In genomic region chr7:29479606-29480200, GRCh38 we compare ENCODE assay signal across 10 cellular contexts.
A peak's percentile ranks its signal among the peaks of the same experiment; 100 is the strongest.
DNase-seq lines count a peak whose midpoint lies in the region; ATAC-seq, FAIRE-seq and TF ChIP-seq lines count a peak whose summit lies in the region.
"Had no signal": no experiment of that assay in that cellular context is flagged by ENCODE, and none has a peak within 500 bp of the region (broad histone marks: within the 10 kb centered on the region; RNA-seq: fewer than 3 reads in every experiment).

No MANE protein-coding gene starts in this region.

- H3K9me3 ChIP-seq in lung (ENCODE audit: control insufficient read depth in 2 of 2, insufficient read depth in 1 of 2, low read length in 1 of 2): no peaks in the 10 kb centered on the region
- no peaks in the 10 kb centered on the region for H3K9me3 ChIP-seq in small intestine (ENCODE audit: control insufficient read depth, low read depth)

- no peak overlapping the region for H3K4me3 ChIP-seq in fibroblast of mammary gland (ENCODE audit: control insufficient read depth, low read depth, low read length)
- no peak overlapping the region for H3K4me3 ChIP-seq in lung
- H3K4me3 ChIP-seq in small intestine (ENCODE audit: low read depth in 1 of 2, low read length in 2 of 2): peak overlapping the region in 1 of 2 donors; percentile 54

- ATAC-seq in lung (ENCODE audit: insufficient read depth, low FRiP score): peak; percentile 13
- ATAC-seq: HCT116 had no signal

- H3K36me3 ChIP-seq in lung (ENCODE audit: control insufficient read depth in 2 of 2, insufficient read depth in 2 of 2, low read length in 2 of 2) (no peaks in the 10 kb centered on the region), small intestine (ENCODE audit: control insufficient read depth in 2 of 2, insufficient read depth in 2 of 2, low read length in 2 of 2) (no peaks in the 10 kb centered on the region)

- H3K27ac ChIP-seq in lung (ENCODE audit: low read depth in 1 of 2, low read length in 1 of 2) (peak overlapping the region in 1 of 2 donors; percentile 69), small intestine (ENCODE audit: low read depth in 1 of 2, low read length in 1 of 2) (peak overlapping the region; percentile 73 to 91)

- H3K4me1 ChIP-seq in lung (ENCODE audit: control insufficient read depth in 2 of 2, insufficient read depth in 2 of 2, low read length in 2 of 2) (peaks cover 5 to 11% of the 10 kb centered on the region in 2 donors), small intestine (ENCODE audit: control insufficient read depth in 2 of 2, insufficient read depth in 1 of 2, low read depth in 1 of 2, low read length in 1 of 2) (peaks cover 0 to 7% of the 10 kb centered on the region in 2 donors)

- WGBS in lung, 2 donors: 57 to 66% methylated on average over 15 of the region's 15 CpGs
- 16 to 37% (median 30%) methylated on average over 15 of the region's 15 CpGs for WGBS in small intestine, 3 donors

- TF ChIP-seq CTCF in fibroblast of mammary gland (conservative IDR thresholded peaks at IDR 0.05; ENCODE audit: control insufficient read depth, insufficient read depth, low read depth, low read length) (no peak), lung (IDR thresholded peaks at IDR 0.05; ENCODE audit: control extremely low read depth, extremely low read depth) (no peak)

- H3K27me3 ChIP-seq in lung (ENCODE audit: control insufficient read depth, insufficient read depth): no peaks in the 10 kb centered on the region
- no peaks in the 10 kb centered on the region for H3K27me3 ChIP-seq in small intestine (ENCODE audit: control insufficient read depth in 2 of 2, insufficient read depth in 2 of 2, low read length in 2 of 2)

- DNase-seq in NCI-H82 (lab: John Stamatoyannopoulos, UW) (peak; percentile 96), fibroblast of mammary gland (ENCODE audit: low read depth) (peak; percentile 16), lung (ENCODE audit: low spot score) (peak; percentile 38), small intestine (peak; percentile 92), SKM-1 treated with dmso at 0.1 percent for 144 hours (lab: John Stamatoyannopoulos, UW; ENCODE audit: unreplicated experiment) (no peak)
- no peak for DNase-seq in activated CD4-positive, alpha-beta T cell treated with anti-CD3 and anti-CD28 coated beads, Interleukin-2, amount 50 U/mL, for 1 hour
- DNase-seq in NK-92 treated with Interleukin-12 subunit alpha and Interleukin-12 subunit beta, amount 100 ng/mL, for 24 hours (lab: John Stamatoyannopoulos, UW): no peak
- DNase-seq in stimulated activated CD4-positive, alpha-beta T cell treated with anti-CD3 and anti-CD28 coated beads, Interleukin-2, amount 100 ng/mL, for 24 hours: no peak
- DNase-seq: MM.1S had no signal

- FAIRE-seq in small intestine (lab: Jason Lieb, UNC): no peak

Comparison
In these comparisons a context has a peak if more than half of its experiments do, and no peak if none do; other contexts are left out.
1. DNase-seq: peak in NCI-H82 (single experiment), fibroblast of mammary gland (single experiment), lung (single experiment) and small intestine (single experiment); none in activated CD4-positive, alpha-beta T cell treated with anti-CD3 and anti-CD28 coated beads, Interleukin-2, amount 50 U/mL, for 1 hour (single experiment), SKM-1 treated with dmso at 0.1 percent for 144 hours (single experiment), NK-92 treated with Interleukin-12 subunit alpha and Interleukin-12 subunit beta, amount 100 ng/mL, for 24 hours (single experiment) and stimulated activated CD4-positive, alpha-beta T cell treated with anti-CD3 and anti-CD28 coated beads, Interleukin-2, amount 100 ng/mL, for 24 hours (0 of 2).